ENCODE assay signal across 5 cellular contexts in genomic region chr2:29831560-29831959, GRCh38.
"Had no signal": no experiment of that assay in that cellular context is flagged by ENCODE, and none has a peak within 500 bp of the region (broad histone marks: within the 10 kb centered on the region; RNA-seq: fewer than 3 reads in every experiment).

No MANE protein-coding gene starts in this region.

- H3K4me3 ChIP-seq: GM23338 had no signal

- H2AFZ ChIP-seq: GM23338 had no signal

- H3K4me2 ChIP-seq: GM23338, KMS-11 had no signal

- DNase-seq: H9, HCEC 1CT, KBM-7 had no signal

- H3K27ac ChIP-seq: KMS-11 had no signal

- H3K9ac ChIP-seq: KMS-11 had no signal
